Comparison of ENCODE assay signal across 11 cellular contexts in the genomic region with DNA sequence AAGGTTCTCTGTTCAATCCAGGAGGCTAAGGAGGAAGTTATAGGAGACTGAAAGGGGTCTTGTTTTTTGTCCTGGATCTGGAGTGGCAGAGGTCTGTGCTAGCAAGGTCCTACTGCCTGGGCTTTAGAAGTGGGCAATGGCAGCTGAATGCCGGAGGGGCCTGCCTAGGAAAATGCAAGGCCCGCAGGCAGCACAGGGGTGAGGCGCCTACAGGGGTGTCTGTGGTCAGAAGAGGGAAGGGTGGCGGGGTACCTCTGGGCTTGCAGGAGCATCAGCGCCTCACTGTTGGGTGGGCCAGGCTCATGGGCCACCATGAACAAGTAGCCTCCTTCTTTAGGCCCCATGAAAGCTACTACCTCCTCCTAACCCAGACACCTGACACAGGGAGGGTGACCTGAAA.
"Had no signal": no experiment of that assay in that cellular context is flagged by ENCODE, and none has a peak within 500 bp of the region (broad histone marks: within the 10 kb centered on the region; RNA-seq: fewer than 3 reads in every experiment).

No MANE protein-coding gene starts in this region.

- H3K4me3 ChIP-seq: GM23248, GM23338, HAP-1 had no signal

- H3K4me2 ChIP-seq: GM23338 had no signal

- DNase-seq: GM23248, GOT3, H7, H9, HCEC 1CT, HFFc6 had no signal

- H3K36me3 ChIP-seq: HAP-1 had no signal

- FAIRE-seq: H1, H54 had no signal

- H3K9ac ChIP-seq: GM23248 had no signal

- H3K9me3 Mint-ChIP-seq: GM23338, HFFc6 had no signal

- H2AFZ ChIP-seq: GM23248, GM23338 had no signal

- H3K9me3 ChIP-seq: HAP-1 had no signal

- H3K4me1 Mint-ChIP-seq: GM23338, H9 had no signal

- H3K4me3 Mint-ChIP-seq: GM23338, H9, HFFc6 had no signal

- ATAC-seq: GM23338, HCT116 had no signal

- H3K27ac ChIP-seq: GM23248 had no signal

- H3K27ac Mint-ChIP-seq: GM23338, HFFc6 had no signal
